ENCODE assay signal across 19 cellular contexts in genomic region chr21:19123053-19123452, GRCh38.
"Had no signal": no experiment of that assay in that cellular context is flagged by ENCODE, and none has a peak within 500 bp of the region (broad histone marks: within the 10 kb centered on the region; RNA-seq: fewer than 3 reads in every experiment).

No MANE protein-coding gene starts in this region.

- H3K27ac ChIP-seq: gastroesophageal sphincter, neural progenitor cell, prostate gland, skin epidermis, suprapubic skin, transverse colon, uterus had no signal

- H3K4me1 ChIP-seq: gastroesophageal sphincter, neural progenitor cell, prostate gland, suprapubic skin, transverse colon, uterus had no signal

- DNase-seq: activated CD4-positive, alpha-beta T cell treated with anti-CD3 and anti-CD28 coated beads, Interleukin-2, amount 10 ng/mL, durations not matched to agents 7 days and 5 days; activated CD8-positive, alpha-beta T cell treated with anti-CD3 and anti-CD28 coated beads, Interleukin-2, amount 10 ng/mL, durations not matched to agents 7 days and 5 days; activated naive CD4-positive, alpha-beta T cell treated with anti-CD3 and anti-CD28 coated beads, Interleukin-2, amount 10 ng/mL, durations not matched to agents 7 days and 5 days; activated naive CD8-positive, alpha-beta T cell treated with anti-CD3 and anti-CD28 coated beads, Interleukin-2, amount 50 U/mL, for 24 hours; activated T-cell treated with anti-CD3 and anti-CD28 coated beads, Interleukin-2, amount 50 U/mL, for 4 hours; aorta; cortex of kidney; left ventricle myocardium superior; naive B cell; right cardiac atrium; stimulated activated naive CD8-positive, alpha-beta T cell treated with anti-CD3 and anti-CD28 coated beads, Interleukin-15, Interleukin-2, amounts not matched to agents 100 U/mL and 50 U/mL, for 24 hours; T1000; transverse colon; uterus had no signal

- ATAC-seq: activated CD8-positive, alpha-beta T cell treated with anti-CD3 and anti-CD28 coated beads, Interleukin-2, amount 10 ng/mL, durations not matched to agents 7 days and 5 days; activated naive CD8-positive, alpha-beta T cell treated with anti-CD3 and anti-CD28 coated beads, Interleukin-2, amount 50 U/mL, for 24 hours; activated T-cell treated with anti-CD3 and anti-CD28 coated beads, Interleukin-2, amount 50 U/mL, for 4 hours; gastroesophageal sphincter; left ventricle myocardium superior; right cardiac atrium; stimulated activated naive CD8-positive, alpha-beta T cell treated with anti-CD3 and anti-CD28 coated beads, Interleukin-15, Interleukin-2, amounts not matched to agents 100 U/mL and 50 U/mL, for 24 hours had no signal

- H3K36me3 ChIP-seq: gastroesophageal sphincter, neural progenitor cell, prostate gland, suprapubic skin, transverse colon, uterus had no signal

- H3K9me3 ChIP-seq: gastroesophageal sphincter, prostate gland, transverse colon, uterus had no signal

- H3K27me3 ChIP-seq: gastroesophageal sphincter, neural progenitor cell, suprapubic skin, transverse colon, uterus had no signal

- H3K4me3 ChIP-seq: gastroesophageal sphincter, neural progenitor cell, prostate gland, skin epidermis, suprapubic skin, transverse colon, uterus had no signal
